In genomic region chr11:6603287-6604080, GRCh38 we compare ENCODE assay signal across 1 cellular context.
TF ChIP-seq lines count a peak whose summit lies in the region.

Gene ILK (plus strand): TSS chr11:6603774. CDS start chr11:6604272, 498 bp downstream.
Gene RRP8 (minus strand): TSS chr11:6603616. CDS start chr11:6603502, 114 bp downstream.

TF ChIP-seq in K562, 482 proteins besides CTCF, POLR2A, EP300 and RAD21 (continued from another document):
- TF ChIP-seq AFF4 (CRISPR knock-in tag; IDR thresholded peaks at IDR 0.05), result no peak
